Comparison of ENCODE assay signal across 11 cellular contexts in genomic region chr14:91202234-91202974, GRCh38. TPM values are rescaled to one million over a fixed set of nuclear protein-coding genes. Genes with fewer than 3 reads are reported as not detected.
A peak's percentile ranks its signal among the peaks of the same experiment; 100 is the strongest.
DNase-seq lines count a peak whose midpoint lies in the region; ATAC-seq, FAIRE-seq and TF ChIP-seq lines count a peak whose summit lies in the region.
"Had no signal": no experiment of that assay in that cellular context is flagged by ENCODE, and none has a peak within 500 bp of the region (broad histone marks: within the 10 kb centered on the region; RNA-seq: fewer than 3 reads in every experiment).

No MANE protein-coding gene starts in this region.

- 24% methylated on average over 10 of the region's 15 CpGs for WGBS in K562 (ENCODE audit: insufficient coverage, low coverage, missing lambda C conversion rate)
- 53% methylated on average over 3 of the region's 15 CpGs for WGBS in right lobe of liver (ENCODE audit: insufficient coverage, low coverage, low lambda C conversion rate, missing lambda C conversion rate)

- H3K4me2 ChIP-seq in K562 (ENCODE audit: insufficient read depth, low read length) = peak overlapping the region; percentile 62

- no peak for TF ChIP-seq CTCF in K562 (IDR thresholded peaks at IDR 0.05 in 2 of 3, conservative IDR thresholded peaks at IDR 0.05 in 1 of 3; ENCODE audit: insufficient read depth in 2 of 3, low read depth in 1 of 3, low read length in 3 of 3)
- TF ChIP-seq CTCF in right lobe of liver (IDR thresholded peaks at IDR 0.05) = no peak
- TF ChIP-seq CTCF in kidney (IDR thresholded peaks at IDR 0.05; ENCODE audit: borderline replicate concordance, extremely low read depth, insufficient read depth) = no peak

- FAIRE-seq in K562 (lab: Jason Lieb, UNC) (peak; percentile 98), kidney (lab: Jason Lieb, UNC) (no peak)

- TF ChIP-seq EP300 in K562 (IDR thresholded peaks at IDR 0.05; ENCODE audit: low read length) = peak; percentile 91

- H3K9ac ChIP-seq in K562 (ENCODE audit: insufficient read depth in 1 of 2, low read depth in 2 of 2, low read length in 2 of 2) (peak overlapping the region; percentile 59 to 78), kidney (ENCODE audit: low read length in 2 of 2) (no peak overlapping the region)

- H4K20me1 ChIP-seq in K562 (replicated peaks; ENCODE audit: control insufficient read depth, insufficient read depth, low read length) = no peaks in the 10 kb centered on the region

- peak overlapping the region; percentile 56; the same call in 1 of the 2 replicates for H2AFZ ChIP-seq in K562 (ENCODE audit: low read depth, low read length)

- CTCF ChIA-PET in K562 (lab: Yijun Ruan, JAX; ENCODE audit: low intra/inter-chr PET ratio) = no interaction called here

- H3K4me1 ChIP-seq in K562 (replicated peaks in 1 of 2; ENCODE audit: control insufficient read depth in 2 of 2, insufficient read depth in 2 of 2, low read length in 2 of 2) (peaks cover 11 to 23% of the 10 kb centered on the region in 2 experiments), right lobe of liver (no peaks in the 10 kb centered on the region), kidney (ENCODE audit: control insufficient read depth in 1 of 2, insufficient read depth in 1 of 2, low read depth in 1 of 2, low read length in 2 of 2) (no peaks in the 10 kb centered on the region)

- H3K27ac ChIP-seq in K562 (ENCODE audit: extremely low read depth, low read depth, low read length) (peak overlapping the region; percentile 86), right lobe of liver (no peak overlapping the region), kidney (ENCODE audit: low read depth in 2 of 2, low read length in 2 of 2) (no peak overlapping the region)

- H3K4me3 ChIP-seq in K562 = no peak overlapping the region; the same call in 1 of the 2 replicates
- H3K4me3 ChIP-seq in right lobe of liver = no peak overlapping the region
- no peak overlapping the region for H3K4me3 ChIP-seq in kidney (ENCODE audit: low read length in 2 of 2)

- H3K27me3 ChIP-seq in K562 (ENCODE audit: control insufficient read depth in 2 of 2, insufficient read depth in 2 of 2, low read length in 2 of 2) (no peaks in the 10 kb centered on the region), right lobe of liver (no peaks in the 10 kb centered on the region)

- ATAC-seq in K562 (peak; percentile 96), right lobe of liver (peak; percentile 17 to 52 (median 48))

- BruUV-seq in K562 (replicated peaks; lab: Mats Ljungman, UMichigan) = no TSS peak

- TF ChIP-seq POLR2A in K562 (conservative IDR thresholded peaks at IDR 0.05) (peak; percentile 38; the same call in 1 of the 2 replicates), right lobe of liver (IDR thresholded peaks at IDR 0.05) (no peak)

- H3K79me2 ChIP-seq in K562 (ENCODE audit: control insufficient read depth, insufficient read depth, low read length) = no peaks in the 10 kb centered on the region

- no peaks in the 10 kb centered on the region for H3K9me1 ChIP-seq in K562 (ENCODE audit: control insufficient read depth, insufficient read depth, low read length)

- intact Hi-C loops in K562 (cut with micrococcal nuclease) = loop anchor here (2.0 to 5.0 kb wide), 2 partner anchors 26 to 65 kb away; no protein-coding TSS in a partner anchor
- intact Hi-C loops in right lobe of liver (cut with DNase I) = no loop called here
- intact Hi-C loops in kidney (cut with DNase I) = no loop called here

- in situ Hi-C loops in K562 (cut with MboI) = no loop called here

- DNase-seq in stimulated activated CD4-positive, alpha-beta T cell treated with anti-CD3 and anti-CD28 coated beads, Interleukin-4, amount 100 ng/mL, for 24 hours = peak; percentile 11
- no peak for DNase-seq in stimulated activated CD4-positive, alpha-beta T cell treated with anti-CD3 and anti-CD28 coated beads, Interleukin-2, amount 100 ng/mL, for 48 hours
- DNase-seq in K562 (ENCODE audit: extremely low read depth in 1 of 4, low spot score in 3 of 4) (peak; percentile 70 to 94 (median 73)), right lobe of liver (peak in 1 of 3 donors; percentile 43), kidney (no peak), GM19240 (ENCODE audit: insufficient read length, low spot score) (no peak), SIG-M5 treated with dmso at 0.1 percent for 504 hours (lab: John Stamatoyannopoulos, UW; ENCODE audit: unreplicated experiment) (no peak), EL (no peak)
- DNase-seq: NCI-H187; stimulated activated CD4-positive, alpha-beta T cell treated with anti-CD3 and anti-CD28 coated beads, Interleukin-2, amount 100 ng/mL, for 24 hours; T1000 had no signal

- peak in 1 of 2 experiments; percentile 38; a peak in 1 of 4 replicates for TF ChIP-seq RAD21 in K562 (CRISPR knock-in tag; conservative IDR thresholded peaks at IDR 0.05 in 1 of 2, IDR thresholded peaks at IDR 0.05 in 1 of 2)

- H3K9me3 ChIP-seq in K562 (replicated peaks; ENCODE audit: control insufficient read depth, insufficient read depth, low read depth, low read length) = peaks cover 22% of the 10 kb centered on the region
- no peaks in the 10 kb centered on the region for H3K9me3 ChIP-seq in right lobe of liver
- no peaks in the 10 kb centered on the region for H3K9me3 ChIP-seq in kidney (ENCODE audit: control insufficient read depth in 1 of 2, low read length in 2 of 2)

- POLR2A ChIA-PET in K562 (lab: Yijun Ruan, JAX) = interaction anchor here (0.5 to 1.9 kb wide), 5 partner anchors 9 to 819 kb away, joined by 3 to 6 read pairs (median 4); no protein-coding TSS in a partner anchor

- peaks cover 58% of the 10 kb centered on the region for H3K36me3 ChIP-seq in K562 (ENCODE audit: control insufficient read depth, insufficient read depth, low read length)
- peaks cover 0 to 78% (median 21%) of the 10 kb centered on the region in 4 donors for H3K36me3 ChIP-seq in right lobe of liver
- H3K36me3 ChIP-seq in kidney (ENCODE audit: control insufficient read depth in 1 of 2, insufficient read depth in 2 of 2, low read length in 2 of 2) = peaks cover 26 to 36% of the 10 kb centered on the region in 2 donors

TF ChIP-seq in K562, 482 proteins besides CTCF, POLR2A, EP300 and RAD21 (continues in another document):
- TF ChIP-seq U2AF1 (optimal IDR thresholded peaks at IDR 0.05; ENCODE audit: low read depth, low read length) = no peak
- no peak for TF ChIP-seq RNF219 (CRISPR knock-in tag; IDR thresholded peaks at IDR 0.05)
- TF ChIP-seq CLOCK (CRISPR knock-in tag; IDR thresholded peaks at IDR 0.05; ENCODE audit: borderline replicate concordance) = no peak
- TF ChIP-seq GTF2E2 (tag; IDR thresholded peaks at IDR 0.05) = peak; percentile 19; the same call in 1 of the 2 replicates

RNA-seq across cellular contexts. Expression of gene GPR68, which starts 42.1 kb away (rescaled TPM):
- 5.9 and 14.8 TPM in 2 replicates for total RNA-seq in K562 (2011; cell fraction: chromatin; rRNA removed; ENCODE audit: low replicate concordance)
- 11.4 and 16.2 TPM in 2 replicates for total RNA-seq in K562 (2011; cell fraction: nucleolus; rRNA removed)
- 8.6 and 12.0 TPM in 2 replicates for total RNA-seq in K562 (2011; cell fraction: nucleoplasm; rRNA removed)
- total RNA-seq in K562 (2014; rRNA removed) (7.4 and 7.9 TPM in 2 replicates), K562 (2014; rRNA removed; fragmentation: Illumina TruSeq; extraction: Trizol) (2.2 and 2.8 TPM in 2 replicates), K562 (2015; rRNA removed; fragmentation: Illumina TruSeq; extraction: Trizol) (2.4 and 2.7 TPM in 2 replicates), K562 (2021) (7.1 and 9.4 TPM in 2 replicates), right lobe of liver (under 1 TPM in 3 of 6 experiments, not detected in 3; 0.17 to 0.27 (median 0.19) TPM), kidney (1.7 TPM)
- polyA plus RNA-seq in K562 (2011; rRNA removed) (5.2 and 9.0 TPM in 2 replicates), K562 (2014; fragmentation: Illumina TruSeq; extraction: Trizol) (3.7 and 6.6 TPM in 2 replicates), K562 (2014; fragmentation: Nextera tagmentation; extraction: Ambion mirVana) (under 1 TPM; 0.41 to 0.53 TPM), K562 (2014; rRNA removed) (5.0 and 5.8 TPM in 2 replicates), kidney (ENCODE audit: insufficient read depth, low read depth, low replicate concordance) (0.82 TPM)
- polyA plus RNA-seq in K562 (2011; cell fraction: cytosol; rRNA removed) = 16.0 and 35.2 TPM in 2 replicates
- polyA plus RNA-seq in K562 (2011; cell fraction: nucleus; rRNA removed) = 6.6 and 8.3 TPM in 2 replicates
- polyA plus RNA-seq in K562 (2012) = 5.9 and 17.3 TPM in 2 replicates
- polyA minus RNA-seq in K562 (2011; rRNA and poly(A)+ RNA removed) = 5.1 and 6.3 TPM in 2 replicates
- polyA minus RNA-seq in K562 (2011; cell fraction: cytosol; rRNA and poly(A)+ RNA removed) = 8.9 and 9.6 TPM in 2 replicates
- 2.2 and 3.7 TPM in 2 replicates for polyA minus RNA-seq in K562 (2011; cell fraction: nucleus; rRNA and poly(A)+ RNA removed)

Comparison
In these comparisons a context has a peak if more than half of its experiments do, and no peak if none do; other contexts are left out.
1. DNase-seq: peak in stimulated activated CD4-positive, alpha-beta T cell treated with anti-CD3 and anti-CD28 coated beads, Interleukin-4, amount 100 ng/mL, for 24 hours (single experiment) and K562 (4 of 4); none in stimulated activated CD4-positive, alpha-beta T cell treated with anti-CD3 and anti-CD28 coated beads, Interleukin-2, amount 100 ng/mL, for 48 hours (0 of 2), kidney (single experiment), GM19240 (single experiment), SIG-M5 treated with dmso at 0.1 percent for 504 hours (single experiment) and EL (single experiment).
2. H3K9ac ChIP-seq: peak in K562 (2 of 2); none in kidney (0 of 2).